1 cellular context compared by ENCODE assay signal in genomic region chr7:135557455-135558336, GRCh38.
TF ChIP-seq lines count a peak whose summit lies in the region.

TSS of gene NUP205 (plus strand) at chr7:135557917. CDS start at chr7:135557945, 28 bp downstream.

TF ChIP-seq in WTC11, 78 proteins besides CTCF, POLR2A, EP300 and RAD21 (continued from another document):
- TF ChIP-seq CDX4 (CRISPR knock-in tag; IDR thresholded peaks at IDR 0.05; ENCODE audit: borderline replicate concordance), result no peak
- TF ChIP-seq FOXP4 (CRISPR knock-in tag; IDR thresholded peaks at IDR 0.05), result peak; percentile 70; the same call in 1 of the 2 replicates
- no peak for TF ChIP-seq ZNF317 (CRISPR knock-in tag; IDR thresholded peaks at IDR 0.05; ENCODE audit: borderline replicate concordance, low read depth)
- no peak for TF ChIP-seq SMAD4 (CRISPR knock-in tag; IDR thresholded peaks at IDR 0.05)
- TF ChIP-seq NR2C2 (CRISPR knock-in tag; IDR thresholded peaks at IDR 0.05), result no peak
- no peak for TF ChIP-seq ZSCAN18 (CRISPR knock-in tag; IDR thresholded peaks at IDR 0.05)
- TF ChIP-seq ZNF232 (CRISPR knock-in tag; IDR thresholded peaks at IDR 0.05), result peak; percentile 61; the same call in 1 of the 2 replicates
- no peak for TF ChIP-seq EMX1 (CRISPR knock-in tag; IDR thresholded peaks at IDR 0.05)
- no peak; the same call in 1 of the 2 replicates for TF ChIP-seq USF2 (CRISPR knock-in tag; IDR thresholded peaks at IDR 0.05)
- TF ChIP-seq GABPB1 (CRISPR knock-in tag; IDR thresholded peaks at IDR 0.05), result peak; percentile 53; the same call in 1 of the 2 replicates
- TF ChIP-seq MLX (CRISPR knock-in tag; IDR thresholded peaks at IDR 0.05), result no peak
- TF ChIP-seq NFE2L1 (CRISPR knock-in tag; IDR thresholded peaks at IDR 0.05), result no peak
- TF ChIP-seq RORB (CRISPR knock-in tag; IDR thresholded peaks at IDR 0.05), result no peak
- TF ChIP-seq E2F4 (CRISPR knock-in tag; IDR thresholded peaks at IDR 0.05; ENCODE audit: borderline replicate concordance, low read depth), result no peak
- TF ChIP-seq ZNF532 (CRISPR knock-in tag; IDR thresholded peaks at IDR 0.05; ENCODE audit: borderline replicate concordance), result no peak; the same call in 1 of the 2 replicates
- TF ChIP-seq HMGXB4 (CRISPR knock-in tag; IDR thresholded peaks at IDR 0.05), result peak; percentile 9; the same call in 1 of the 2 replicates
- no peak for TF ChIP-seq ELF4 (CRISPR knock-in tag; IDR thresholded peaks at IDR 0.05; ENCODE audit: low read depth)
